Comparison of ENCODE assay signal across 8 cellular contexts in genomic region chr2:105403785-105404698, GRCh38. TPM values are rescaled to one million over a fixed set of nuclear protein-coding genes. Genes with fewer than 3 reads are reported as not detected.
DNase-seq lines count a peak whose midpoint lies in the region; ATAC-seq and TF ChIP-seq lines count a peak whose summit lies in the region.

No MANE protein-coding gene starts in this region.

- no peaks in the 10 kb centered on the region for H4K20me1 ChIP-seq in mammary epithelial cell (ENCODE audit: insufficient read depth, low read length)

- H3K9ac ChIP-seq in mammary epithelial cell (ENCODE audit: insufficient read depth, low read length) (peak overlapping the region; percentile 81), mucosa of stomach (ENCODE audit: low read length) (peak overlapping the region; percentile 41)

- H2AFZ ChIP-seq in mammary epithelial cell (ENCODE audit: low read depth, low read length) = peak overlapping the region; percentile 38

- H3K27ac ChIP-seq in mammary epithelial cell (ENCODE audit: insufficient read depth, low read depth, low read length) = peak overlapping the region; percentile 96

- no peaks in the 10 kb centered on the region for H3K9me3 ChIP-seq in mammary epithelial cell (replicated peaks; ENCODE audit: insufficient read depth, low read length)
- no peaks in the 10 kb centered on the region for H3K9me3 ChIP-seq in mucosa of stomach (ENCODE audit: control insufficient read depth, low read length)

- under 1% methylated on average over 9 of the region's 14 CpGs for WGBS in mammary epithelial cell (ENCODE audit: low coverage, missing lambda C conversion rate)

- in situ Hi-C loops in mammary epithelial cell (cut with MboI; ENCODE audit: low sequenced_read_pairs in 2 of 2) = loop anchor here (5.0 kb wide), 1 partner anchor 53 kb away; no protein-coding TSS in a partner anchor

- CTCF ChIA-PET in mammary epithelial cell (lab: Charles Lee; ENCODE audit: low non-redundant PET) = interaction anchor here (0.7 to 1.0 kb wide), 2 partner anchors 12 to 52 kb away, joined by 3 to 4 read pairs; no protein-coding TSS in a partner anchor

- intact Hi-C loops in mammary epithelial cell (cut with micrococcal nuclease) = loop anchor here (1.0 kb wide), 1 partner anchor 51 kb away; no protein-coding TSS in a partner anchor

- H3K4me2 ChIP-seq in mammary epithelial cell (ENCODE audit: insufficient read depth, low read depth, low read length) = peak overlapping the region; percentile 77

- dilution Hi-C loops in mammary epithelial cell (cut with HindIII; ENCODE audit: low sequenced_read_pairs) = no loop called here

- no peaks in the 10 kb centered on the region for H3K79me2 ChIP-seq in mammary epithelial cell (ENCODE audit: insufficient read depth, low read length)

- no peaks in the 10 kb centered on the region for H3K27me3 ChIP-seq in mammary epithelial cell (ENCODE audit: insufficient read depth, low read length)
- peaks cover 3% of the 10 kb centered on the region for H3K27me3 ChIP-seq in mucosa of stomach (ENCODE audit: control insufficient read depth, insufficient read depth, low read length)

- ATAC-seq in GM21423 (IDR thresholded peaks at IDR 0.05; ENCODE audit: unreplicated experiment) (no peak), HG03442 (IDR thresholded peaks at IDR 0.05; ENCODE audit: unreplicated experiment) (no peak)

- DNase-seq in AG20443 (ENCODE audit: low spot score) (peak; percentile 82), NAMALWA (ENCODE audit: low spot score) (peak; percentile 13), mammary epithelial cell (peak; percentile 99), NCI-H1092 (lab: John Stamatoyannopoulos, UW) (no peak)
- DNase-seq in stimulated activated naive CD4-positive, alpha-beta T cell treated with Interleukin-2 at 50 U/mL for 16 hours (lab: John Stamatoyannopoulos, UW) = no peak

- peak overlapping the region in 2 of 3 experiments; percentile 2 to 11 for H3K4me3 ChIP-seq in mammary epithelial cell (replicated peaks in 1 of 3; ENCODE audit: insufficient read depth in 1 of 3, low read depth in 2 of 3, low read length in 3 of 3)
- H3K4me3 ChIP-seq in mucosa of stomach (ENCODE audit: low read length) = no peak overlapping the region

- peak in 1 of 2 donors; percentile 61 for TF ChIP-seq CTCF in mammary epithelial cell (conservative IDR thresholded peaks at IDR 0.05 in 1 of 2, IDR thresholded peaks at IDR 0.05 in 1 of 2; ENCODE audit: extremely low read depth in 1 of 2, insufficient read depth in 1 of 2, low read depth in 1 of 2, low read length in 2 of 2)

- H3K36me3 ChIP-seq in mammary epithelial cell (ENCODE audit: insufficient read depth, low read length) (no peaks in the 10 kb centered on the region), mucosa of stomach (ENCODE audit: control insufficient read depth, insufficient read depth, low read length) (no peaks in the 10 kb centered on the region)

- no TSS peak for BruUV-seq in mammary epithelial cell (replicated peaks; lab: Mats Ljungman, UMichigan)

- H3K4me1 ChIP-seq in mammary epithelial cell (ENCODE audit: insufficient read depth, low read length) (peaks cover 64% of the 10 kb centered on the region), mucosa of stomach (ENCODE audit: control insufficient read depth, insufficient read depth, low read length) (peaks cover 39% of the 10 kb centered on the region)

RNA-seq across cellular contexts. Expression of gene FHL2, which starts 5.2 kb away (rescaled TPM):
- 100 to 1,000 TPM; 158 to 363 TPM for total RNA-seq in mammary epithelial cell
- 280 TPM for polyA plus RNA-seq in mammary epithelial cell
- 170 TPM for polyA minus RNA-seq in mammary epithelial cell

Comparison
In these comparisons a context has a peak if more than half of its experiments do, and no peak if none do; other contexts are left out.
1. DNase-seq: peak in AG20443 (single experiment), NAMALWA (single experiment) and mammary epithelial cell (single experiment); none in stimulated activated naive CD4-positive, alpha-beta T cell treated with Interleukin-2 at 50 U/mL for 16 hours (single experiment) and NCI-H1092 (single experiment).